8 cellular contexts compared by ENCODE assay signal in the genomic region with DNA sequence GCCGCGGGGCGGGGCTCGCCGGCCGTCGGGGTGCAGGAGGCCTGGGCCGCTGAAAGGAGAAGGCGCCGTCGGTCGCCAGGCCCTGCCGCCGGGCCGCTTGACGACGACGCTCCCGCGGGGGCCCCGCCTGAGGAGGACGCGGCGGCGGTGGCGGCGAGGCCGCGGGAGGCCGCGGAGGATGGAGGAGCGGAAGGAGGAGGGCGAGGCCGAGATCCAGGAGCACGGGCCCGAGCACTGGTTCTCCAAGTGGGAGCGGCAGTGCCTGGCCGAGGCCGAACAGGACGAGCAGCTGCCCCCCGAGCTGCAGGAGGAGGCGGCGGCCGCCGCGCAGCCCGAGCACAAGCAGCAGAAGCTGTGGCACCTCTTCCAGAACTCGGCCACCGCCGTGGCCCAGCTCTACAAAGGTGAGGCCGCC. TPM values are rescaled to one million over a fixed set of nuclear protein-coding genes. Genes with fewer than 3 reads are reported as not detected.
A peak's percentile ranks its signal among the peaks of the same experiment; 100 is the strongest.
DNase-seq lines count a peak whose midpoint lies in the region; ATAC-seq and TF ChIP-seq lines count a peak whose summit lies in the region.

No MANE protein-coding gene starts in this region.

- no peak for TF ChIP-seq CTCF in neural crest cell (conservative IDR thresholded peaks at IDR 0.05)

- peaks cover 10% of the 10 kb centered on the region for H3K36me3 Mint-ChIP-seq in neural crest cell (ENCODE audit: low read depth)

- ATAC-seq in GM21390 (IDR thresholded peaks at IDR 0.05; ENCODE audit: unreplicated experiment), result peak; percentile 14
- peak; percentile 18 for ATAC-seq in esophagus mucosa
- ATAC-seq in aorta (ENCODE audit: low FRiP score), result no peak

- H3K27me3 ChIP-seq in HUES48 (ENCODE audit: control insufficient read depth, insufficient read depth, low read length), result no peaks in the 10 kb centered on the region
- peaks cover 0 to 2% of the 10 kb centered on the region in 2 donors for H3K27me3 ChIP-seq in aorta (ENCODE audit: control insufficient read depth in 1 of 2, insufficient read depth in 2 of 2, low read length in 1 of 2)

- H3K4me1 ChIP-seq in HUES48 (ENCODE audit: control insufficient read depth, insufficient read depth, low read length) (peaks cover 28% of the 10 kb centered on the region), aorta (ENCODE audit: control insufficient read depth in 1 of 2, insufficient read depth in 2 of 2, low read length in 2 of 2) (peaks cover 0 to 2% of the 10 kb centered on the region in 2 donors)

- H3K36me3 ChIP-seq in HUES48 (ENCODE audit: control insufficient read depth, insufficient read depth, low read length), result peaks cover 35% of the 10 kb centered on the region
- H3K36me3 ChIP-seq in aorta (ENCODE audit: control insufficient read depth in 1 of 2, insufficient read depth in 2 of 2, low read length in 1 of 2), result no peaks in the 10 kb centered on the region

- peak overlapping the region; percentile 91 for H3K4me3 ChIP-seq in HUES48 (ENCODE audit: low read depth, low read length)
- H3K4me3 ChIP-seq in aorta (ENCODE audit: low read length in 2 of 2), result peak overlapping the region; percentile 94 to 99

- WGBS in aorta, 2 donors, result 0 to 1% methylated on average over 23 to 51 of the region's 51 CpGs

- no peaks in the 10 kb centered on the region for H3K9me3 Mint-ChIP-seq in neural crest cell

- H3K4me3 Mint-ChIP-seq in neural crest cell, result no peak overlapping the region

- intact Hi-C loops in aorta (cut with DNase I), result loop anchor here in 1 of 2 donors (5.0 kb wide), 1 partner anchor 45 kb away; no protein-coding TSS in a partner anchor

- H3K27ac ChIP-seq in HUES48 (ENCODE audit: low read depth, low read length) (peak overlapping the region; percentile 91), aorta (ENCODE audit: low read depth in 1 of 2, low read length in 2 of 2) (peak overlapping the region; percentile 97 to 98)

- DNase-seq in Caki2 (ENCODE audit: low read depth) (peak; percentile 73), neural crest cell (ENCODE audit: low read depth, low spot score) (peak; percentile 6), aorta (peak; percentile 68 to 82), AG08395 (ENCODE audit: low spot score) (no peak)
- DNase-seq in activated CD8-positive, alpha-beta memory T cell treated with anti-CD3 and anti-CD28 coated beads for 24 hours, result peak; percentile 80

- H3K27ac Mint-ChIP-seq in neural crest cell (ENCODE audit: unreplicated experiment), result no peak overlapping the region

- peak overlapping the region; percentile 94 for H3K9ac ChIP-seq in HUES48 (ENCODE audit: low read depth, low read length)

- H3K9me3 ChIP-seq in HUES48 (ENCODE audit: control insufficient read depth, insufficient read depth, low read length) (no peaks in the 10 kb centered on the region), aorta (ENCODE audit: control insufficient read depth, low read length) (no peaks in the 10 kb centered on the region)

- H3K27me3 Mint-ChIP-seq in neural crest cell (ENCODE audit: low read depth), result peaks cover 3% of the 10 kb centered on the region

- in situ Hi-C loops in Caki2 (cut with HindIII; ENCODE audit: low pct_unique_long_range_greater_than_20kb, low sequenced_read_pairs), result no loop called here

- H3K4me1 Mint-ChIP-seq in neural crest cell, result peaks cover 42% of the 10 kb centered on the region

RNA-seq across cellular contexts. Expression of a gene that starts 0.4 kb away (rescaled TPM):
- total RNA-seq in Caki2 (2014; rRNA removed; shearing (Covaris generic); ENCODE audit: low replicate concordance), result 37.4 and 48.2 TPM in 2 replicates
- total RNA-seq in esophagus mucosa, result 50.1 TPM
- 80.1 and 81.1 TPM in 2 replicates for total RNA-seq in neural crest cell
- total RNA-seq in aorta, result 10 to 100 TPM; 65.4 to 67.5 TPM
- polyA plus RNA-seq in aorta, result 10 to 100 TPM; 14.0 to 19.2 TPM
